ENCODE assay signal across 31 cellular contexts in genomic region chr6:54875539-54875938, GRCh38. TPM values are rescaled to one million over a fixed set of nuclear protein-coding genes. Genes with fewer than 3 reads are reported as not detected.
"Had no signal": no experiment of that assay in that cellular context is flagged by ENCODE, and none has a peak within 500 bp of the region (broad histone marks: within the 10 kb centered on the region; RNA-seq: fewer than 3 reads in every experiment).

No MANE protein-coding gene starts in this region.

- H3K36me3 ChIP-seq: adrenal gland had no signal

- H3K9ac ChIP-seq: KMS-11 had no signal

- H3K4me2 ChIP-seq: KMS-11 had no signal

- ATAC-seq: activated naive CD4-positive, alpha-beta T cell treated with anti-CD3 and anti-CD28 coated beads, Interleukin-2, amount 50 U/mL, for 72 hours; activated T-cell treated with anti-CD3 and anti-CD28 coated beads, Interleukin-2, amount 50 U/mL, for 4 hours had no signal

- H3K4me1 ChIP-seq: adrenal gland had no signal

- H3K27me3 ChIP-seq: adrenal gland had no signal

- H3K27ac ChIP-seq: adrenal gland, KMS-11, RWPE1, VCaP had no signal

- H3K9me3 ChIP-seq: adrenal gland had no signal

- FAIRE-seq: RCC 7860 had no signal

- DNase-seq: activated B cell treated with CpG ODN at 0.5 μM for 24 hours; activated CD4-positive, alpha-beta memory T cell treated with anti-CD3 and anti-CD28 coated beads for 36 hours; activated CD4-positive, alpha-beta T cell treated with anti-CD3 and anti-CD28 coated beads for 4 hours; activated CD4-positive, alpha-beta T cell treated with anti-CD3 and anti-CD28 coated beads, Interleukin-2, amount 50 U/mL, for 1 hour; activated CD4-positive, CD25-positive, alpha-beta regulatory T cell treated with anti-CD3 and anti-CD28 coated beads, Interleukin-2, amount 50 U/mL, for 72 hours; activated CD8-positive, alpha-beta memory T cell treated with anti-CD3 and anti-CD28 coated beads, Interleukin-2, amount 50 U/mL, for 4 hours; activated gamma-delta T cell treated with Interleukin-2 at 50 U/mL for 16 hours; activated naive CD4-positive, alpha-beta T cell treated with anti-CD3 and anti-CD28 coated beads for 36 hours; activated T-cell treated with anti-CD3 and anti-CD28 coated beads for 4 hours; activated T-cell treated with anti-CD3 and anti-CD28 coated beads, Interleukin-2, amount 50 U/mL, for 4 hours; adrenal gland; MM.1S; MV-4-11; NCI-H1092; NCI-H1436 treated with DMSO at 0.1 percent for 48 hours; NCI-H1694 treated with DMSO at 0.1 percent for 48 hours; NCI-H2029; NCI-H345; NCI-H524 treated with DMSO at 0.1 percent for 48 hours; Right ventricle myocardium superior; SW 1271; T-helper 1 cell; T-helper 2 cell; T-helper 9 cell had no signal

- H3K4me3 ChIP-seq: adrenal gland had no signal

RNA-seq across cellular contexts. Expression of gene FAM83B, which starts 29.0 kb away (rescaled TPM):
- total RNA-seq: activated B cell treated with CpG ODN at 0.5 μM for 24 hours; activated CD4-positive, alpha-beta memory T cell treated with anti-CD3 and anti-CD28 coated beads for 36 hours; activated naive CD4-positive, alpha-beta T cell treated with anti-CD3 and anti-CD28 coated beads for 36 hours; activated naive CD4-positive, alpha-beta T cell treated with anti-CD3 and anti-CD28 coated beads, Interleukin-2, amount 50 U/mL, for 72 hours; activated T-helper 1 cell treated with anti-CD3 and anti-CD28 coated beads, Interleukin-12 subunit alpha, Interleukin-12 subunit beta, Interleukin-2, Interleukin-4 antibody, amounts not matched to agents 30 ng/mL and 10 ng/mL and 1 ng/mL, durations not matched to agents 14 hours and 24 hours and 36 hours; adrenal gland; LHCN-M2 had no signal
- polyA plus RNA-seq: adrenal gland had no signal
